Comparison of ENCODE assay signal across 19 cellular contexts in the genomic region with DNA sequence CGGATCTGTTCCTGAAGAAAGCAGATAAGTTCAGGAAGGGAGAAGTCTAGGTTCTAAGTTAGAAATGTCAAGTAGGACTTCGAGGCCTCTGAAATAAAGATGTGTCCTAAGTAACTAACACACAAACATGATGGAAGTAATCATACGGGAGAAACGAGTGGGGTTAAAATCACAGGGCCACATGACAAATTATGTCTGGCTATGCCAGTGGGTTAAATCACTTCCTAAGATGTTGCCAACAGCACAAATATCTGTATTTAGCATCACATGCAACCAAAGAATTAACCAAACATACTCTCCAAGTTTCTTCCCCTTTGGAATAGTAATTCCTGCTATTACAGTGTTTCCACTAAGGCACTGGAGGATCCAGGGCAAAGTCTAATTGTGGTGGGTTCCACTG.
"Had no signal": no experiment of that assay in that cellular context is flagged by ENCODE, and none has a peak within 500 bp of the region (broad histone marks: within the 10 kb centered on the region; RNA-seq: fewer than 3 reads in every experiment).

No MANE protein-coding gene starts in this region.

- H3K79me2 ChIP-seq: parathyroid adenoma had no signal

- H3K27me3 ChIP-seq: heart right ventricle, left lung, sigmoid colon, vagina had no signal

- H3K9me3 Mint-ChIP-seq: memory B cell; naive thymus-derived CD8-positive, alpha-beta T cell; T-helper 2 cell treated with Interferon-gamma antibody and Interleukin-4, amounts not matched to agents 5 μg/mL and 100 μg/mL, for 36 hours had no signal

- H3K27ac ChIP-seq: parathyroid adenoma, vagina had no signal

- H3K27ac Mint-ChIP-seq: activated naive CD8-positive, alpha-beta T cell; T-helper 2 cell treated with Interferon-gamma antibody and Interleukin-4, amounts not matched to agents 5 μg/mL and 100 μg/mL, for 36 hours had no signal

- ATAC-seq: esophagus mucosa; heart right ventricle; left lung; naive thymus-derived CD8-positive, alpha-beta T cell had no signal

- H3K9me3 ChIP-seq: heart right ventricle, left lung, sigmoid colon, vagina had no signal

- H3K36me3 Mint-ChIP-seq: memory B cell; naive thymus-derived CD8-positive, alpha-beta T cell had no signal

- H3K9ac ChIP-seq: parathyroid adenoma had no signal

- FAIRE-seq: TTC549 had no signal

- H3K36me3 ChIP-seq: heart right ventricle, left lung, sigmoid colon, vagina had no signal

- H3K4me3 Mint-ChIP-seq: activated naive CD8-positive, alpha-beta T cell; T-helper 2 cell treated with Interferon-gamma antibody and Interleukin-4, amounts not matched to agents 5 μg/mL and 100 μg/mL, for 36 hours had no signal

- DNase-seq: activated CD4-positive, alpha-beta T cell treated with anti-CD3 and anti-CD28 coated beads, Interleukin-2, amount 50 U/mL, for 4 hours; central memory CD4-positive, alpha-beta T cell; effector CD4-positive, alpha-beta T cell; heart right ventricle; left lung; naive thymus-derived CD8-positive, alpha-beta T cell; sigmoid colon; stimulated activated CD4-positive, alpha-beta T cell treated with anti-CD3 and anti-CD28 coated beads, Interleukin-12 subunit alpha, Interleukin-12 subunit beta, amount 100 ng/mL, for 4 hours; stimulated activated CD4-positive, alpha-beta T cell treated with anti-CD3 and anti-CD28 coated beads, Interleukin-1b, Interleukin-23, amount 100 ng/mL, for 48 hours; stimulated activated naive CD4-positive, alpha-beta T cell treated with Interleukin-2 at 50 U/mL for 16 hours; trophoblast cell had no signal

- H2AFZ ChIP-seq: parathyroid adenoma had no signal

- H3K4me3 ChIP-seq: coronary artery, heart right ventricle, left lung, sigmoid colon, vagina had no signal

- H3K27me3 Mint-ChIP-seq: memory B cell had no signal
